Comparison of ENCODE assay signal across 11 cellular contexts in genomic region chr20:48783533-48784272, GRCh38. TPM values are rescaled to one million over a fixed set of nuclear protein-coding genes. Genes with fewer than 3 reads are reported as not detected.
DNase-seq lines count a peak whose midpoint lies in the region; ATAC-seq and TF ChIP-seq lines count a peak whose summit lies in the region.
"Had no signal": no experiment of that assay in that cellular context is flagged by ENCODE, and none has a peak within 500 bp of the region (broad histone marks: within the 10 kb centered on the region; RNA-seq: fewer than 3 reads in every experiment).

No MANE protein-coding gene starts in this region.

- H3K36me3 Mint-ChIP-seq in activated CD4-positive, alpha-beta memory T cell treated with anti-CD3 and anti-CD28 coated beads, Interleukin-2, amount 10 ng/mL, durations not matched to agents 7 days and 5 days (ENCODE audit: low read depth) = peaks cover 50% of the 10 kb centered on the region

- intact Hi-C loops in colonic mucosa (cut with DNase I) = no loop called here

- POLR2A ChIA-PET in activated CD4-positive, alpha-beta memory T cell treated with anti-CD3 and anti-CD28 coated beads, Interleukin-2, amount 10 ng/mL, durations not matched to agents 7 days and 5 days (lab: Charles Lee) = interaction anchor here (1.0 to 1.2 kb wide), 3 partner anchors 9 to 68 kb away, joined by 3 read pairs; no protein-coding TSS in a partner anchor

- TF ChIP-seq CTCF in GM12875 (IDR thresholded peaks at IDR 0.05; ENCODE audit: borderline replicate concordance, insufficient read depth, low read depth, low read length) (no peak), foreskin keratinocyte (conservative IDR thresholded peaks at IDR 0.05) (no peak), colonic mucosa (IDR thresholded peaks at IDR 0.05) (no peak)

- peak overlapping the region; percentile 60 for H3K4me2 ChIP-seq in BLaER1

- peaks cover 30% of the 10 kb centered on the region for H3K4me1 Mint-ChIP-seq in activated CD4-positive, alpha-beta memory T cell treated with anti-CD3 and anti-CD28 coated beads, Interleukin-2, amount 10 ng/mL, durations not matched to agents 7 days and 5 days

- peaks cover 5% of the 10 kb centered on the region for H3K9me3 Mint-ChIP-seq in activated CD4-positive, alpha-beta memory T cell treated with anti-CD3 and anti-CD28 coated beads, Interleukin-2, amount 10 ng/mL, durations not matched to agents 7 days and 5 days

- no peak overlapping the region for H3K4me3 ChIP-seq in BLaER1
- peak overlapping the region; percentile 1 for H3K4me3 ChIP-seq in GM12875 (ENCODE audit: low read depth, low read length)
- no peak overlapping the region for H3K4me3 ChIP-seq in colonic mucosa

- H3K4me3 Mint-ChIP-seq in activated CD4-positive, alpha-beta memory T cell treated with anti-CD3 and anti-CD28 coated beads, Interleukin-2, amount 10 ng/mL, durations not matched to agents 7 days and 5 days = no peak overlapping the region

- CTCF ChIA-PET in activated CD4-positive, alpha-beta memory T cell treated with anti-CD3 and anti-CD28 coated beads, Interleukin-2, amount 10 ng/mL, durations not matched to agents 7 days and 5 days (lab: Charles Lee) = interaction anchor here (1.2 kb wide), 1 partner anchor 126 kb away, joined by 3 read pairs; no protein-coding TSS in a partner anchor

- ATAC-seq in GM21381 (IDR thresholded peaks at IDR 0.05; ENCODE audit: unreplicated experiment) (no peak), foreskin keratinocyte (no peak)

- H3K9me3 ChIP-seq in BLaER1 = no peaks in the 10 kb centered on the region
- no peaks in the 10 kb centered on the region for H3K9me3 ChIP-seq in colonic mucosa

- DNase-seq in activated CD4-positive, alpha-beta memory T cell treated with anti-CD3 and anti-CD28 coated beads, Interleukin-2, amount 10 ng/mL, durations not matched to agents 7 days and 5 days = peak; percentile 51
- DNase-seq in hepatic stellate cell (ENCODE audit: low spot score) = peak; percentile 20
- no peak for DNase-seq in NK-92 treated with Interleukin-12 subunit alpha and Interleukin-12 subunit beta, amount 100 ng/mL, for 24 hours (lab: John Stamatoyannopoulos, UW)
- DNase-seq in foreskin keratinocyte = no peak
- no peak for DNase-seq in colonic mucosa
- DNase-seq: COR-L47, head of caudate nucleus, Right ventricle myocardium superior had no signal

- H3K36me3 ChIP-seq in BLaER1 (no peaks in the 10 kb centered on the region), colonic mucosa (no peaks in the 10 kb centered on the region)

- no peaks in the 10 kb centered on the region for H3K27me3 ChIP-seq in BLaER1
- peaks cover 14% of the 10 kb centered on the region for H3K27me3 ChIP-seq in foreskin keratinocyte
- no peaks in the 10 kb centered on the region for H3K27me3 ChIP-seq in colonic mucosa

- no peak overlapping the region for H3K9ac ChIP-seq in BLaER1
- no peak overlapping the region for H3K9ac ChIP-seq in colonic mucosa (ENCODE audit: low read depth in 2 of 2, low read length in 2 of 2)

- H3K27ac ChIP-seq in BLaER1 (peak overlapping the region; percentile 18; the same call in 1 of the 2 replicates), foreskin keratinocyte (no peak overlapping the region), colonic mucosa (no peak overlapping the region)

- H3K27ac Mint-ChIP-seq in activated CD4-positive, alpha-beta memory T cell treated with anti-CD3 and anti-CD28 coated beads, Interleukin-2, amount 10 ng/mL, durations not matched to agents 7 days and 5 days = no peak overlapping the region

- no peaks in the 10 kb centered on the region for H4K20me1 ChIP-seq in BLaER1

- H3K27me3 Mint-ChIP-seq in activated CD4-positive, alpha-beta memory T cell treated with anti-CD3 and anti-CD28 coated beads, Interleukin-2, amount 10 ng/mL, durations not matched to agents 7 days and 5 days = no peaks in the 10 kb centered on the region

- H3K4me1 ChIP-seq in BLaER1 (peaks cover 76% of the 10 kb centered on the region), foreskin keratinocyte (no peaks in the 10 kb centered on the region), colonic mucosa (no peaks in the 10 kb centered on the region)

RNA-seq across cellular contexts. Expression of gene PREX1, which starts 44.1 kb away (rescaled TPM):
- total RNA-seq in activated CD4-positive, alpha-beta memory T cell treated with anti-CD3 and anti-CD28 coated beads, Interleukin-2, amount 10 ng/mL, durations not matched to agents 7 days and 5 days = 100 to 1,000 TPM; 158 to 160 TPM
- total RNA-seq in foreskin keratinocyte (0.49 and 1.3 TPM in 2 replicates), colonic mucosa (10 to 100 TPM in 1 of 2 donors, 1 to 10 TPM in 1; 7.2 to 24.6 TPM)
- polyA plus RNA-seq in foreskin keratinocyte = 0.31 and 0.62 TPM in 2 replicates

Comparison
In these comparisons a context has a peak if more than half of its experiments do, and no peak if none do; other contexts are left out.
1. DNase-seq: peak in activated CD4-positive, alpha-beta memory T cell treated with anti-CD3 and anti-CD28 coated beads, Interleukin-2, amount 10 ng/mL, durations not matched to agents 7 days and 5 days (single experiment) and hepatic stellate cell (single experiment); none in NK-92 treated with Interleukin-12 subunit alpha and Interleukin-12 subunit beta, amount 100 ng/mL, for 24 hours (single experiment), foreskin keratinocyte (0 of 2) and colonic mucosa (single experiment).
2. RNA of gene PREX1, which starts 44.1 kb away (total RNA-seq): 158 to 160 TPM in activated CD4-positive, alpha-beta memory T cell treated with anti-CD3 and anti-CD28 coated beads, Interleukin-2, amount 10 ng/mL, durations not matched to agents 7 days and 5 days; 7.2 to 24.6 TPM in colonic mucosa and 0.49 to 1.3 TPM in foreskin keratinocyte; every median in the first group is over 4 times any median in the second.